Comparison of ENCODE assay signal across 1 cellular context in the genomic region with DNA sequence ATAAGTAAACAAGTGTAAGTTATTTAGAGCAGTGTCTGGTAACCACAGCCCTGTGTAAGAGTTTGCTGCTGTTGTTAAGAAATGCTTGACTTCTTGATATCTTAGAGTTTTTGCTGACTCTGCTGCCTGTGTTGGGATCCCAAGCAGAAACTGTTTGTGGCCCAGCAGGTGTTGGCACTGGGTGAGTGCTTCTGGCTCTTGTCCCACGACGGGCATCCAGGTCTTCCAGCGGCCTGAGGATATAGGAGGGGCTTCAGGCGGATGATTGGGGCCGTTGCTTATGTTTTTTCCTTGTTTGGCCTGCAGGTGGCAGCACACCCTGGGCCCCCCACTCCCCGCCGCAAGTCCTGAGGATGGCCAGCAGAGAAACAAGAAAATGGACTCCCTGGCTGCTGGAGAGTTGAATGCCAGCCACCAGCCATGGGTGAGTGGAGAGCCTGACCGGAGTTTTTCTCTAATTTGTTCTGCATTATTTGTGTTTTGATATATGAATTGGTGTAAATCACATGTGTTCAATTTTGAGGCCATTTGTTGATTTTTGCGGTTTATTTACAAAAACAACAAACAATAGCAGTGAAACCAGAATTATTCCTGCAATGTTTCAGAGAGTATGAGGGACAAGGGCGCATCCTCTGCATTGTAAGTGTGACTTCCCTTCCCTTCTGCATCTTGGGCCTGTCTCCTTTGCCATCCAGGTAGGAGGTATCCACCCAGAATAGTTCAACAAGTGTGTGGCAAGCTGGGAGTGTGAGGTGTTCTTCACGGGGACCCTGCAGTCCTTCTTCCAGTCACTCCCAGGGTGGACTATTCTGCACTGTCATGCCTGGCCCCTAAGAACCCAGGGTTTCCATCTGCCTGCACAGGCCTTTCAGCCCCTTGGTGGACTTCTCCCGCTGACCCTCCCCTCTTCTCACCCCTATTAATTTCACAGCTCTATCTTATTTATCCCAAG.
TF ChIP-seq lines count a peak whose summit lies in the region.

No MANE protein-coding gene starts in this region.

TF ChIP-seq in GM23338, 12 proteins besides CTCF, POLR2A, EP300 and RAD21 (continued from another document):
- TF ChIP-seq, protein P1, sequence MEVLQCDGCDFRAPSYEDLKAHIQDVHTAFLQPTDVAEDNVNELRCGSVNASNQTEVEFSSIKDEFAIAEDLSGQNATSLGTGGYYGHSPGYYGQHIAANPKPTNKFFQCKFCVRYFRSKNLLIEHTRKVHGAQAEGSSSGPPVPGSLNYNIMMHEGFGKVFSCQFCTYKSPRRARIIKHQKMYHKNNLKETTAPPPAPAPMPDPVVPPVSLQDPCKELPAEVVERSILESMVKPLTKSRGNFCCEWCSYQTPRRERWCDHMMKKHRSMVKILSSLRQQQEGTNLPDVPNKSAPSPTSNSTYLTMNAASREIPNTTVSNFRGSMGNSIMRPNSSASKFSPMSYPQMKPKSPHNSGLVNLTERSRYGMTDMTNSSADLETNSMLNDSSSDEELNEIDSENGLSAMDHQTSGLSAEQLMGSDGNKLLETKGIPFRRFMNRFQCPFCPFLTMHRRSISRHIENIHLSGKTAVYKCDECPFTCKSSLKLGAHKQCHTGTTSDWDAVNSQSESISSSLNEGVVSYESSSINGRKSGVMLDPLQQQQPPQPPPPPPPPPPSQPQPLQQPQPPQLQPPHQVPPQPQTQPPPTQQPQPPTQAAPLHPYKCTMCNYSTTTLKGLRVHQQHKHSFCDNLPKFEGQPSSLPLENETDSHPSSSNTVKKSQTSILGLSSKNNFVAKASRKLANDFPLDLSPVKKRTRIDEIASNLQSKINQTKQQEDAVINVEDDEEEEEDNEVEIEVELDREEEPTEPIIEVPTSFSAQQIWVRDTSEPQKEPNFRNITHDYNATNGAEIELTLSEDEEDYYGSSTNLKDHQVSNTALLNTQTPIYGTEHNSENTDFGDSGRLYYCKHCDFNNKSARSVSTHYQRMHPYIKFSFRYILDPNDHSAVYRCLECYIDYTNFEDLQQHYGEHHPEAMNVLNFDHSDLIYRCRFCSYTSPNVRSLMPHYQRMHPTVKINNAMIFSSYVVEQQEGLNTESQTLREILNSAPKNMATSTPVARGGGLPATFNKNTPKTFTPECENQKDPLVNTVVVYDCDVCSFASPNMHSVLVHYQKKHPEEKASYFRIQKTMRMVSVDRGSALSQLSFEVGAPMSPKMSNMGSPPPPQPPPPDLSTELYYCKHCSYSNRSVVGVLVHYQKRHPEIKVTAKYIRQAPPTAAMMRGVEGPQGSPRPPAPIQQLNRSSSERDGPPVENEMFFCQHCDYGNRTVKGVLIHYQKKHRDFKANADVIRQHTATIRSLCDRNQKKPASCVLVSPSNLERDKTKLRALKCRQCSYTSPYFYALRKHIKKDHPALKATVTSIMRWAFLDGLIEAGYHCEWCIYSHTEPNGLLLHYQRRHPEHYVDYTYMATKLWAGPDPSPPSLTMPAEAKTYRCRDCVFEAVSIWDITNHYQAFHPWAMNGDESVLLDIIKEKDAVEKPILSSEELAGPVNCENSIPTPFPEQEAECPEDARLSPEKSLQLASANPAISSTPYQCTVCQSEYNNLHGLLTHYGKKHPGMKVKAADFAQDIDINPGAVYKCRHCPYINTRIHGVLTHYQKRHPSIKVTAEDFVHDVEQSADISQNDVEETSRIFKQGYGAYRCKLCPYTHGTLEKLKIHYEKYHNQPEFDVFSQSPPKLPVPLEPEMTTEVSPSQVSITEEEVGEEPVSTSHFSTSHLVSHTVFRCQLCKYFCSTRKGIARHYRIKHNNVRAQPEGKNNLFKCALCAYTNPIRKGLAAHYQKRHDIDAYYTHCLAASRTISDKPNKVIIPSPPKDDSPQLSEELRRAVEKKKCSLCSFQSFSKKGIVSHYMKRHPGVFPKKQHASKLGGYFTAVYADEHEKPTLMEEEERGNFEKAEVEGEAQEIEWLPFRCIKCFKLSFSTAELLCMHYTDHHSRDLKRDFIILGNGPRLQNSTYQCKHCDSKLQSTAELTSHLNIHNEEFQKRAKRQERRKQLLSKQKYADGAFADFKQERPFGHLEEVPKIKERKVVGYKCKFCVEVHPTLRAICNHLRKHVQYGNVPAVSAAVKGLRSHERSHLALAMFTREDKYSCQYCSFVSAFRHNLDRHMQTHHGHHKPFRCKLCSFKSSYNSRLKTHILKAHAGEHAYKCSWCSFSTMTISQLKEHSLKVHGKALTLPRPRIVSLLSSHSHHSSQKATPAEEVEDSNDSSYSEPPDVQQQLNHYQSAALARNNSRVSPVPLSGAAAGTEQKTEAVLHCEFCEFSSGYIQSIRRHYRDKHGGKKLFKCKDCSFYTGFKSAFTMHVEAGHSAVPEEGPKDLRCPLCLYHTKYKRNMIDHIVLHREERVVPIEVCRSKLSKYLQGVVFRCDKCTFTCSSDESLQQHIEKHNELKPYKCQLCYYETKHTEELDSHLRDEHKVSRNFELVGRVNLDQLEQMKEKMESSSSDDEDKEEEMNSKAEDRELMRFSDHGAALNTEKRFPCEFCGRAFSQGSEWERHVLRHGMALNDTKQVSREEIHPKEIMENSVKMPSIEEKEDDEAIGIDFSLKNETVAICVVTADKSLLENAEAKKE (CRISPR knock-in tag; IDR thresholded peaks at IDR 0.05), result no peak
- TF ChIP-seq JUNB (IDR thresholded peaks at IDR 0.05; ENCODE audit: unreplicated experiment), result no peak
- no peak for TF ChIP-seq ZNF331 (CRISPR knock-in tag; IDR thresholded peaks at IDR 0.05; ENCODE audit: low read depth)
- TF ChIP-seq CREB1 (CRISPR knock-in tag; IDR thresholded peaks at IDR 0.05; ENCODE audit: low read depth), result no peak
- TF ChIP-seq EZH2 (IDR thresholded peaks at IDR 0.05; ENCODE audit: low read depth, unreplicated experiment), result no peak
